ENCODE assay signal across 30 cellular contexts in the genomic region with DNA sequence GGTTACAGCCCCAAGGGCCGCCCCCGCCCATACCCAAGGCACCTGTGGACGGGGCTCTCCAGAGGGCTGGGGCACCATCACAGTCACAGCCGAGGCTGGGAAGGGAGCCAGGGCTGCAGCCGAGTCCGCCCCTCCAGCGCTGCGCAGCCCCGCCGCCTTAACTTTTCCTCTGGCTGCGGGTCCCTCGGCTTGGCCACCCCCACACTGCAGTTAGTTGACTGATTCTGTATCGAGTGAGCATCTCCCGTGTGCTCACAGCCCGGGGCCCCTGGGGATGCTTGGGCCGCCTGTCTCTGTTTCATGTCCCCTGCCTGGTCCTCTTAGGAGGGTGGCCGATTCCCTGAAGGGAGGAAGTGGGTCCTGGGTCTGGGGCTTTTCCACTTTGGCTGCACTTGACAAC. TPM values are rescaled to one million over a fixed set of nuclear protein-coding genes. Genes with fewer than 3 reads are reported as not detected.
DNase-seq lines count a peak whose midpoint lies in the region; ATAC-seq and TF ChIP-seq lines count a peak whose summit lies in the region.
"Had no signal": no experiment of that assay in that cellular context is flagged by ENCODE, and none has a peak within 500 bp of the region (broad histone marks: within the 10 kb centered on the region; RNA-seq: fewer than 3 reads in every experiment).

No MANE protein-coding gene starts in this region.

- TF ChIP-seq CTCF in ascending aorta (IDR thresholded peaks at IDR 0.05) = no peak
- no peak for TF ChIP-seq CTCF in thyroid gland (IDR thresholded peaks at IDR 0.05)
- TF ChIP-seq CTCF in CD8-positive, alpha-beta T cell (IDR thresholded peaks at IDR 0.05) = no peak

- WGBS in right cardiac atrium = 50% methylated on average over 17 of the region's 17 CpGs
- 75 to 76% methylated on average over 13 to 15 of the region's 17 CpGs for WGBS in thyroid gland, 2 donors

- no peak overlapping the region for H3K4me3 Mint-ChIP-seq in CD8-positive, alpha-beta T cell
- H3K4me3 Mint-ChIP-seq: brain, IgD-negative memory B cell had no signal

- no peak overlapping the region for H3K27ac Mint-ChIP-seq in CD8-positive, alpha-beta T cell
- H3K27ac Mint-ChIP-seq: activated naive CD4-positive, alpha-beta T cell treated with anti-CD3 and anti-CD28 coated beads for 36 hours had no signal

- CTCF ChIA-PET in CD8-positive, alpha-beta T cell (lab: Charles Lee) = interaction anchor here (1.0 kb wide), 1 partner anchor 248 kb away, joined by 3 read pairs; no protein-coding TSS in a partner anchor

- peaks cover 35% of the 10 kb centered on the region for H3K4me1 Mint-ChIP-seq in CD8-positive, alpha-beta T cell (ENCODE audit: low read depth)

- no peaks in the 10 kb centered on the region for H3K9me3 ChIP-seq in ascending aorta
- H3K9me3 ChIP-seq in right cardiac atrium (ENCODE audit: control insufficient read depth, low read length) = no peaks in the 10 kb centered on the region
- H3K9me3 ChIP-seq in thyroid gland = no peaks in the 10 kb centered on the region
- H3K9me3 ChIP-seq in CD8-positive, alpha-beta T cell (ENCODE audit: low read length) = no peaks in the 10 kb centered on the region
- H3K9me3 ChIP-seq: adrenal gland, heart right ventricle, neutrophil, prostate gland had no signal

- POLR2A ChIA-PET in CD8-positive, alpha-beta T cell (lab: Charles Lee) = no interaction called here

- no peaks in the 10 kb centered on the region for H3K36me3 ChIP-seq in ascending aorta
- H3K36me3 ChIP-seq in thyroid gland = no peaks in the 10 kb centered on the region
- H3K36me3 ChIP-seq in CD8-positive, alpha-beta T cell (ENCODE audit: insufficient read depth, low read length) = no peaks in the 10 kb centered on the region
- H3K36me3 ChIP-seq: adrenal gland, neutrophil, prostate gland had no signal

- no peaks in the 10 kb centered on the region for H3K36me3 Mint-ChIP-seq in CD8-positive, alpha-beta T cell
- H3K36me3 Mint-ChIP-seq: brain; CD8-positive, alpha-beta memory T cell; IgD-negative memory B cell had no signal

- H3K27me3 ChIP-seq in ascending aorta (no peaks in the 10 kb centered on the region), right cardiac atrium (ENCODE audit: control insufficient read depth, insufficient read depth) (no peaks in the 10 kb centered on the region), thyroid gland (no peaks in the 10 kb centered on the region)
- H3K27me3 ChIP-seq in CD8-positive, alpha-beta T cell (ENCODE audit: insufficient read depth, low read length) = no peaks in the 10 kb centered on the region
- H3K27me3 ChIP-seq: adrenal gland, foreskin keratinocyte, heart right ventricle, neutrophil had no signal

- H3K4me1 ChIP-seq in ascending aorta (peaks cover 0 to 33% of the 10 kb centered on the region in 2 donors), right cardiac atrium (ENCODE audit: control insufficient read depth, insufficient read depth, low read length) (no peaks in the 10 kb centered on the region), thyroid gland (peaks cover 14 to 55% of the 10 kb centered on the region in 2 donors)
- H3K4me1 ChIP-seq in CD8-positive, alpha-beta T cell (ENCODE audit: insufficient read depth, low read length) = peaks cover 39% of the 10 kb centered on the region
- H3K4me1 ChIP-seq: adrenal gland, foreskin keratinocyte, prostate gland had no signal

- no peak for TF ChIP-seq POLR2A in thyroid gland (IDR thresholded peaks at IDR 0.05)

- peak; percentile 46 for DNase-seq in activated CD8-positive, alpha-beta memory T cell treated with anti-CD3 and anti-CD28 coated beads, Interleukin-2, amount 50 U/mL, for 48 hours
- no peak for DNase-seq in activated CD8-positive, alpha-beta memory T cell treated with anti-CD3 and anti-CD28 coated beads for 24 hours
- DNase-seq in ascending aorta (ENCODE audit: low spot score in 2 of 2) (no peak), right cardiac atrium (peak; percentile 58 to 80 (median 76)), thyroid gland (no peak), CD1c-positive myeloid dendritic cell (ENCODE audit: extremely low spot score) (no peak)
- DNase-seq in CD8-positive, alpha-beta T cell = no peak
- DNase-seq: 8988T; activated CD4-positive, alpha-beta T cell treated with anti-CD3 and anti-CD28 coated beads for 48 hours; activated naive CD4-positive, alpha-beta T cell treated with anti-CD3 and anti-CD28 coated beads for 36 hours; activated T-cell treated with anti-CD3 and anti-CD28 coated beads, Interleukin-2, amount 50 U/mL, for 72 hours; adrenal gland; CD8-positive, alpha-beta memory T cell; effector CD8-positive, alpha-beta T cell; erythroblast; foreskin keratinocyte; NCI-H1105; NCI-H187 treated with DMSO at 0.1 percent for 48 hours; NCI-H524 treated with DMSO at 0.1 percent for 48 hours; stimulated activated naive CD4-positive, alpha-beta T cell; SW 1271; T-helper 9 cell had no signal

- H3K27ac ChIP-seq in ascending aorta (peak overlapping the region; percentile 82 to 93), right cardiac atrium (ENCODE audit: low read length) (no peak overlapping the region), thyroid gland (peak overlapping the region; percentile 87 to 92 (median 91))
- no peak overlapping the region for H3K27ac ChIP-seq in CD8-positive, alpha-beta T cell (ENCODE audit: low read depth, low read length)
- H3K27ac ChIP-seq: adrenal gland, foreskin keratinocyte, neutrophil, prostate gland, VCaP had no signal

- H3K4me3 ChIP-seq in ascending aorta (no peak overlapping the region), right cardiac atrium (ENCODE audit: low read length) (no peak overlapping the region), thyroid gland (replicated peaks in 1 of 3) (no peak overlapping the region)
- H3K4me3 ChIP-seq in CD8-positive, alpha-beta T cell (ENCODE audit: low read depth, low read length) = no peak overlapping the region
- H3K4me3 ChIP-seq: adrenal gland, heart right ventricle, prostate gland had no signal

- no peaks in the 10 kb centered on the region for H3K27me3 Mint-ChIP-seq in CD8-positive, alpha-beta T cell (ENCODE audit: low read depth)

- peak; percentile 25 to 42 for ATAC-seq in right cardiac atrium
- ATAC-seq in GM21423 (IDR thresholded peaks at IDR 0.05; ENCODE audit: unreplicated experiment) = no peak
- no peak for ATAC-seq in CD8-positive, alpha-beta T cell
- ATAC-seq: activated T-cell treated with anti-CD3 and anti-CD28 coated beads, Interleukin-2, amount 50 U/mL, for 72 hours; foreskin keratinocyte; Panc1 had no signal

- intact Hi-C loops in ascending aorta (cut with DNase I) = loop anchor here (2.0 kb wide), 2 partner anchors 24 to 34 kb away; partner anchors contain the start of gene EMILIN2
- intact Hi-C loops in right cardiac atrium (cut with DNase I) = no loop called here
- intact Hi-C loops in thyroid gland (cut with DNase I) = no loop called here
- intact Hi-C loops in CD8-positive, alpha-beta T cell (cut with DNase I, micrococcal nuclease) = loop anchor here in 1 of 2 experiments (5.0 kb wide), 1 partner anchor 33 kb away; the partner anchor contains the start of gene EMILIN2

- no peaks in the 10 kb centered on the region for H3K9me3 Mint-ChIP-seq in CD8-positive, alpha-beta T cell
- H3K9me3 Mint-ChIP-seq: activated naive CD4-positive, alpha-beta T cell treated with anti-CD3 and anti-CD28 coated beads for 36 hours; activated T-cell treated with anti-CD3 and anti-CD28 coated beads, Interleukin-2, amount 50 U/mL, for 72 hours; brain; CD8-positive, alpha-beta memory T cell; IgD-negative memory B cell had no signal

RNA-seq across cellular contexts. Expression of gene EMILIN2, which starts 33.7 kb away (rescaled TPM):
- total RNA-seq in ascending aorta = 22.4 TPM
- total RNA-seq in right cardiac atrium = 1 to 10 TPM; 6.4 to 8.4 (median 7.3) TPM
- polyA plus RNA-seq in right cardiac atrium = 3.8 TPM
- 10 to 100 TPM; 17.9 to 29.9 (median 22.2) TPM for total RNA-seq in thyroid gland
- total RNA-seq in CD8-positive, alpha-beta T cell = 1 to 10 TPM; 1.6 to 1.7 TPM

Comparison
In these comparisons a context has a peak if more than half of its experiments do, and no peak if none do; other contexts are left out.
1. DNase-seq: peak in activated CD8-positive, alpha-beta memory T cell treated with anti-CD3 and anti-CD28 coated beads, Interleukin-2, amount 50 U/mL, for 48 hours (single experiment) and right cardiac atrium (3 of 3); none in activated CD8-positive, alpha-beta memory T cell treated with anti-CD3 and anti-CD28 coated beads for 24 hours (single experiment), ascending aorta (0 of 2), thyroid gland (0 of 2), CD1c-positive myeloid dendritic cell (single experiment) and CD8-positive, alpha-beta T cell (0 of 7).
2. H3K27ac ChIP-seq: peak in ascending aorta (2 of 2) and thyroid gland (3 of 3); none in right cardiac atrium (single experiment) and CD8-positive, alpha-beta T cell (single experiment).
3. ATAC-seq: peak in right cardiac atrium (2 of 2); none in GM21423 (single experiment) and CD8-positive, alpha-beta T cell (single experiment).